Comparison of ENCODE assay signal across 22 cellular contexts in the genomic region with DNA sequence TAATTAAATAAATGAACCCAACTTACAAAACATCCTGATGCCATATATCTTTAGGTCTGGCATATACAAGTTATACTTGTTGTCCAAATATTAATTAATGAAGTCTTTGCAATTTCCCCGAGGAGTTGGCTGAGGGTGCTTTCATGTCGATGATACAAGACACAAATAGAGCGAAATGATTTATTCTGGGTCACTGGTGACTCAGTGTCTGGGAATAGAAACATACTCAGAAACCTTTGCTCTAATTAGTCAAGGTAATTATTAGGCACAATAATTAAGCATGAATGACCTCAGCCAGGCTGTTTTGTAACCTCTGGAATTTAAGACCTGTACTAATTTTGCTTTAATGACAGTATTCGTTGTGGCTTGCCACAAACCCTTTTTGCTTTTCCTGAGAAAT. TPM values are rescaled to one million over a fixed set of nuclear protein-coding genes. Genes with fewer than 3 reads are reported as not detected.
DNase-seq lines count a peak whose midpoint lies in the region; ATAC-seq, FAIRE-seq and TF ChIP-seq lines count a peak whose summit lies in the region.
"Had no signal": no experiment of that assay in that cellular context is flagged by ENCODE, and none has a peak within 500 bp of the region (broad histone marks: within the 10 kb centered on the region; RNA-seq: fewer than 3 reads in every experiment).

No MANE protein-coding gene starts in this region.

- no peak overlapping the region for H3K4me2 ChIP-seq in HepG2 (ENCODE audit: low read depth, low read length)
- H3K4me2 ChIP-seq in astrocyte (ENCODE audit: low read length): no peak overlapping the region
- no peak overlapping the region for H3K4me2 ChIP-seq in OCI-LY7 (ENCODE audit: low read length)
- H3K4me2 ChIP-seq: A549 had no signal

- peaks cover 0 to 13% of the 10 kb centered on the region in 2 experiments; a peak in 4 of 5 replicates for H3K27me3 ChIP-seq in HepG2 (ENCODE audit: control insufficient read depth in 1 of 2, insufficient read depth in 2 of 2, low read length in 2 of 2)
- H3K27me3 ChIP-seq in right lobe of liver: no peaks in the 10 kb centered on the region
- no peaks in the 10 kb centered on the region for H3K27me3 ChIP-seq in astrocyte (ENCODE audit: insufficient read depth, low read length)
- H3K27me3 ChIP-seq: SJSA1 had no signal

- no peaks in the 10 kb centered on the region for H3K9me3 ChIP-seq in HepG2 (ENCODE audit: low read length)
- no peaks in the 10 kb centered on the region for H3K9me3 ChIP-seq in right lobe of liver
- no peaks in the 10 kb centered on the region for H3K9me3 ChIP-seq in astrocyte (ENCODE audit: insufficient read depth, low read depth, low read length)
- H3K9me3 ChIP-seq in OCI-LY7 (ENCODE audit: low read length): no peaks in the 10 kb centered on the region
- H3K9me3 ChIP-seq: A549, Caco-2, SJSA1 had no signal

- no peaks in the 10 kb centered on the region for H3K27me3 Mint-ChIP-seq in astrocyte (ENCODE audit: low read depth, unreplicated experiment)

- BruUV-seq in HepG2 (replicated peaks; lab: Mats Ljungman, UMichigan): no TSS peak
- BruUV-seq in OCI-LY7 (replicated peaks; lab: Mats Ljungman, UMichigan): no TSS peak

- in situ Hi-C loops in HepG2 (cut with HindIII; ENCODE audit: extremely low pct_ligation_motif_present, low pct_unique_long_range_greater_than_20kb): no loop called here

- no peak overlapping the region for H3K4me3 Mint-ChIP-seq in astrocyte (ENCODE audit: unreplicated experiment)
- H3K4me3 Mint-ChIP-seq: CD14-positive monocyte had no signal

- intact Hi-C loops in HepG2 (cut with micrococcal nuclease; ENCODE audit: unreplicated experiment) (no loop called here), right lobe of liver (cut with DNase I) (no loop called here), OCI-LY7 (cut with micrococcal nuclease; ENCODE audit: unreplicated experiment) (loop anchor here (10.0 kb wide), 1 partner anchor 80 kb away; no protein-coding TSS in a partner anchor)

- H3K36me3 ChIP-seq in HepG2 (replicated peaks in 1 of 2; ENCODE audit: control insufficient read depth in 1 of 2, insufficient read depth in 2 of 2, low read length in 2 of 2) (no peaks in the 10 kb centered on the region), right lobe of liver (no peaks in the 10 kb centered on the region), astrocyte (ENCODE audit: insufficient read depth, low read length) (no peaks in the 10 kb centered on the region), OCI-LY7 (ENCODE audit: insufficient read depth, low read length) (no peaks in the 10 kb centered on the region)
- H3K36me3 ChIP-seq: SJSA1 had no signal

- no peak overlapping the region for H2AFZ ChIP-seq in HepG2 (ENCODE audit: low read length)
- no peak overlapping the region for H2AFZ ChIP-seq in astrocyte (ENCODE audit: low read depth, low read length)
- H2AFZ ChIP-seq in OCI-LY7 (ENCODE audit: low read length): no peak overlapping the region

- H3K9me3 Mint-ChIP-seq in astrocyte (ENCODE audit: unreplicated experiment): no peaks in the 10 kb centered on the region

- H3K27ac ChIP-seq in HepG2 (ENCODE audit: extremely low read length, insufficient read depth, low read length) (no peak overlapping the region), right lobe of liver (no peak overlapping the region), astrocyte (ENCODE audit: low read depth, low read length) (peak overlapping the region; percentile 29), OCI-LY7 (ENCODE audit: low read depth, low read length, poor library complexity, severe bottlenecking) (no peak overlapping the region)
- H3K27ac ChIP-seq: HL-60, SJSA1 had no signal

- CTCF ChIA-PET in HepG2 (lab: Yijun Ruan, JAX; ENCODE audit: low intra/inter-chr PET ratio, low total read pairs) (no interaction called here), OCI-LY7 (lab: Charles Lee; ENCODE audit: unreplicated experiment) (no interaction called here)

- H3K4me1 ChIP-seq in HepG2 (ENCODE audit: insufficient read depth, low read length) (peaks cover 33% of the 10 kb centered on the region), right lobe of liver (no peaks in the 10 kb centered on the region), astrocyte (ENCODE audit: insufficient read depth, low read length) (peaks cover 13% of the 10 kb centered on the region), OCI-LY7 (ENCODE audit: insufficient read depth, low read length, poor library complexity, severe bottlenecking) (peaks cover 19% of the 10 kb centered on the region)
- H3K4me1 ChIP-seq: Caco-2 had no signal

- TF ChIP-seq RAD21 in HepG2 (CRISPR knock-in tag; IDR thresholded peaks at IDR 0.05): no peak

- 27% methylated on average over 4 of the region's 4 CpGs for WGBS in HepG2 (ENCODE audit: low lambda C conversion rate)
- WGBS in right lobe of liver (ENCODE audit: insufficient coverage, low coverage, low lambda C conversion rate, missing lambda C conversion rate): 74% methylated on average over 4 of the region's 4 CpGs

- ATAC-seq in HepG2 (no peak), right lobe of liver (no peak), HG02870 (IDR thresholded peaks at IDR 0.05; ENCODE audit: unreplicated experiment) (no peak), left lobe of liver (no peak)
- ATAC-seq: A549 had no signal

- TF ChIP-seq EP300 in HepG2 (IDR thresholded peaks at IDR 0.05; ENCODE audit: low read depth in 2 of 2, low read length in 2 of 2): no peak
- TF ChIP-seq EP300 in HepG2 (CRISPR knock-in tag; IDR thresholded peaks at IDR 0.05; ENCODE audit: borderline replicate concordance): no peak

- TF ChIP-seq POLR2A in HepG2 (IDR thresholded peaks at IDR 0.05; ENCODE audit: insufficient read depth in 1 of 2, low read depth in 2 of 2, low read length in 2 of 2): no peak
- TF ChIP-seq POLR2A in right lobe of liver (IDR thresholded peaks at IDR 0.05): no peak

- peaks cover 2% of the 10 kb centered on the region for H3K36me3 Mint-ChIP-seq in astrocyte (ENCODE audit: low read depth, unreplicated experiment)
- H3K36me3 Mint-ChIP-seq: CD14-positive monocyte had no signal

- peaks cover under 1% of the 10 kb centered on the region for H3K4me1 Mint-ChIP-seq in astrocyte (ENCODE audit: low read depth, unreplicated experiment)

- no peak overlapping the region for H3K27ac Mint-ChIP-seq in astrocyte (ENCODE audit: unreplicated experiment)

- H3K79me2 ChIP-seq in HepG2 (ENCODE audit: insufficient read depth, low read length) (no peaks in the 10 kb centered on the region), astrocyte (ENCODE audit: insufficient read depth, low read length) (no peaks in the 10 kb centered on the region), OCI-LY7 (ENCODE audit: insufficient read depth, low read depth, low read length) (no peaks in the 10 kb centered on the region)

- no peak for FAIRE-seq in HepG2 (lab: Jason Lieb, UNC)
- no peak for FAIRE-seq in astrocyte (lab: Jason Lieb, UNC)
- FAIRE-seq: A549, G401.6, RCC 7860 had no signal

- no peak for TF ChIP-seq CTCF in HepG2 (CRISPR knock-in tag; IDR thresholded peaks at IDR 0.05)
- TF ChIP-seq CTCF in right lobe of liver (IDR thresholded peaks at IDR 0.05): no peak
- TF ChIP-seq CTCF in astrocyte (IDR thresholded peaks at IDR 0.05; ENCODE audit: insufficient read depth, low read depth, low read length): no peak
- no peak for TF ChIP-seq CTCF in OCI-LY7 (conservative IDR thresholded peaks at IDR 0.05; ENCODE audit: low read length)

- POLR2A ChIA-PET in HepG2 (lab: Yijun Ruan, JAX) (interaction anchor here (1.0 kb wide), 1 partner anchor 37 kb away, joined by 3 read pairs; the partner anchor contains the start of gene HAPSTR1), OCI-LY7 (lab: Charles Lee) (interaction anchor here (1.2 kb wide), 1 partner anchor 24 kb away, joined by 4 read pairs; no protein-coding TSS in a partner anchor)

- H4K20me1 ChIP-seq in HepG2 (ENCODE audit: insufficient read depth, low read length): no peaks in the 10 kb centered on the region
- H4K20me1 ChIP-seq in astrocyte (ENCODE audit: insufficient read depth, low read length): no peaks in the 10 kb centered on the region
- H4K20me1 ChIP-seq in OCI-LY7 (ENCODE audit: insufficient read depth, low read length): no peaks in the 10 kb centered on the region

- H3K9ac ChIP-seq in HepG2 (ENCODE audit: insufficient read depth, low read depth, low read length): no peak overlapping the region
- no peak overlapping the region for H3K9ac ChIP-seq in astrocyte (ENCODE audit: low read length)

- H3K9me2 ChIP-seq in OCI-LY7 (ENCODE audit: insufficient read depth, low read length): no peaks in the 10 kb centered on the region

- no peak overlapping the region for H3K4me3 ChIP-seq in HepG2 (replicated peaks in 1 of 3; ENCODE audit: insufficient read depth in 1 of 3, low read depth in 2 of 3, low read length in 3 of 3)
- H3K4me3 ChIP-seq in right lobe of liver: no peak overlapping the region
- no peak overlapping the region for H3K4me3 ChIP-seq in astrocyte (ENCODE audit: insufficient read depth, low read depth, low read length)
- H3K4me3 ChIP-seq in OCI-LY7 (ENCODE audit: low read depth, low read length, poor library complexity, severe bottlenecking): no peak overlapping the region
- H3K4me3 ChIP-seq: A549, SJSA1 had no signal

- no peak for DNase-seq in HepG2 (ENCODE audit: low spot score)
- DNase-seq in right lobe of liver: no peak
- peak; percentile 56 for DNase-seq in astrocyte (ENCODE audit: low read depth)
- DNase-seq in kidney tubule cell (ENCODE audit: low spot score): peak; percentile 34
- DNase-seq in OCI-LY7 (ENCODE audit: low spot score): no peak
- no peak for DNase-seq in NCI-H1105 (lab: John Stamatoyannopoulos, UW)
- no peak for DNase-seq in left lobe of liver (ENCODE audit: low spot score)
- DNase-seq: Caco-2, GOT3, KG1, NCI-H1105 treated with DMSO at 0.1 percent for 48 hours, NCI-H1930, NCI-H2171 treated with DMSO at 0.1 percent for 48 hours, NCI-H510A, NCI-H82 had no signal

RNA-seq across cellular contexts. Expression of gene HAPSTR1, which starts 37.0 kb away (rescaled TPM):
- 83.2 and 98.4 TPM in 2 replicates for total RNA-seq in HepG2 (2016; rRNA removed; fragmentation: Illumina TruSeq; extraction: Trizol)
- 7.8 and 8.2 TPM in 2 replicates for total RNA-seq in HepG2 (2016; cell fraction: cytosol; rRNA removed; fragmentation: Illumina TruSeq; extraction: Trizol; ENCODE audit: low read depth)
- total RNA-seq in HepG2 (2016; cell fraction: insoluble cytoplasmic fraction; rRNA removed; fragmentation: Illumina TruSeq; extraction: Trizol): 84.4 and 87.6 TPM in 2 replicates
- 37.9 and 42.3 TPM in 2 replicates for total RNA-seq in HepG2 (2016; cell fraction: membrane; rRNA removed; fragmentation: Illumina TruSeq; extraction: Trizol)
- 61.0 and 71.2 TPM in 2 replicates for total RNA-seq in HepG2 (2016; cell fraction: nucleus; rRNA removed; fragmentation: Illumina TruSeq; extraction: Trizol)
- polyA plus RNA-seq in HepG2 (2011; rRNA removed): 23.6 and 25.2 TPM in 2 replicates
- polyA plus RNA-seq in HepG2 (2011; cell fraction: cytosol; rRNA removed): 10.9 and 17.5 TPM in 2 replicates
- polyA plus RNA-seq in HepG2 (2011; cell fraction: nucleus; rRNA removed): 18.7 and 24.1 TPM in 2 replicates
- polyA plus RNA-seq in HepG2 (2012): 23.7 and 25.0 TPM in 2 replicates
- 2.8 and 3.6 TPM in 2 replicates for polyA plus RNA-seq in HepG2 (2016; cell fraction: cytosol; fragmentation: Illumina TruSeq; extraction: Trizol; ENCODE audit: low read depth)
- 37.1 and 37.6 TPM in 2 replicates for polyA plus RNA-seq in HepG2 (2016; cell fraction: insoluble cytoplasmic fraction; fragmentation: Illumina TruSeq; extraction: Trizol; ENCODE audit: low read depth)
- 13.0 and 13.5 TPM in 2 replicates for polyA plus RNA-seq in HepG2 (2016; cell fraction: membrane; fragmentation: Illumina TruSeq; extraction: Trizol; ENCODE audit: low read depth)
- polyA plus RNA-seq in HepG2 (2016; cell fraction: nucleus; fragmentation: Illumina TruSeq; extraction: Trizol; ENCODE audit: insufficient read depth, low read depth): 44.6 and 47.8 TPM in 2 replicates
- polyA minus RNA-seq in HepG2 (2011; rRNA and poly(A)+ RNA removed; ENCODE audit: low replicate concordance): 32.6 and 37.5 TPM in 2 replicates
- 34.0 and 41.8 TPM in 2 replicates for polyA minus RNA-seq in HepG2 (2011; cell fraction: cytosol; rRNA and poly(A)+ RNA removed)
- polyA minus RNA-seq in HepG2 (2011; cell fraction: nucleus; rRNA and poly(A)+ RNA removed): 81.2 and 89.8 TPM in 2 replicates
- total RNA-seq in right lobe of liver: 10 to 100 TPM; 23.6 to 34.8 (median 28.3) TPM
- 97.7 and 99.5 TPM in 2 replicates for total RNA-seq in astrocyte
- 50.9 and 51.5 TPM in 2 replicates for total RNA-seq in OCI-LY7 (2014; rRNA removed; shearing (Covaris generic))
- total RNA-seq in OCI-LY7 (2022): 71.5 and 77.9 TPM in 2 replicates
- 30.3 TPM for total RNA-seq in left lobe of liver

Comparison
In these comparisons a context has a peak if more than half of its experiments do, and no peak if none do; other contexts are left out.
1. DNase-seq: peak in astrocyte (single experiment) and kidney tubule cell (single experiment); none in HepG2 (single experiment), right lobe of liver (0 of 3), OCI-LY7 (single experiment), NCI-H1105 (single experiment) and left lobe of liver (single experiment).